In genomic region chr3:111859974-111860859, GRCh38 we compare ENCODE assay signal across 9 cellular contexts. TPM values are rescaled to one million over a fixed set of nuclear protein-coding genes. Genes with fewer than 3 reads are reported as not detected.
DNase-seq lines count a peak whose midpoint lies in the region; ATAC-seq and FAIRE-seq lines count a peak whose summit lies in the region.
"Had no signal": no experiment of that assay in that cellular context is flagged by ENCODE, and none has a peak within 500 bp of the region (broad histone marks: within the 10 kb centered on the region; RNA-seq: fewer than 3 reads in every experiment).

No MANE protein-coding gene starts in this region.

- peak overlapping the region; percentile 80 for H3K4me3 ChIP-seq in BLaER1

- H3K9me3 ChIP-seq in BLaER1 = no peaks in the 10 kb centered on the region

- peak overlapping the region; percentile 91 for H3K9ac ChIP-seq in BLaER1

- peak overlapping the region; percentile 93 for H3K27ac ChIP-seq in BLaER1

- no peaks in the 10 kb centered on the region for H4K20me1 ChIP-seq in BLaER1

- DNase-seq in GM19239 (ENCODE audit: insufficient read length, low spot score) = peak; percentile 63
- peak; percentile 32 to 75 for DNase-seq in NCI-H526 (lab: John Stamatoyannopoulos, UW)
- peak; percentile 45 to 60 for DNase-seq in activated CD4-positive, alpha-beta T cell treated with anti-CD3 and anti-CD28 coated beads, Interleukin-2, amount 50 U/mL, for 48 hours
- DNase-seq in effector CD8-positive, alpha-beta T cell (lab: John Stamatoyannopoulos, UW) = peak; percentile 13
- DNase-seq in lung microvascular endothelial cell (ENCODE audit: low read depth in 2 of 2) = peak; percentile 85 to 92
- DNase-seq in stimulated activated CD8-positive, alpha-beta memory T cell treated with anti-CD3 and anti-CD28 coated beads, Interleukin-12 subunit alpha, Interleukin-12 subunit beta, amount 100 ng/mL, for 4 hours (ENCODE audit: low read depth) = peak; percentile 34

- H3K27me3 ChIP-seq in BLaER1 = no peaks in the 10 kb centered on the region

- peak; percentile 88 for FAIRE-seq in GM19239 (lab: Jason Lieb, UNC)
- FAIRE-seq: TTC549 had no signal

- peak overlapping the region; percentile 84 for H3K4me2 ChIP-seq in BLaER1

- peaks cover 52% of the 10 kb centered on the region for H3K4me1 ChIP-seq in BLaER1

- ATAC-seq in HG03354 (IDR thresholded peaks at IDR 0.05; ENCODE audit: poor library complexity, severe bottlenecking, unreplicated experiment) = peak; percentile 88

- no peaks in the 10 kb centered on the region for H3K36me3 ChIP-seq in BLaER1

RNA-seq across cellular contexts. Expression of gene PHLDB2, which starts 1.2 kb away (rescaled TPM):
- total RNA-seq in lung microvascular endothelial cell = 32.5 and 50.6 TPM in 2 replicates

Comparison
In these comparisons a context has a peak if more than half of its experiments do, and no peak if none do; other contexts are left out.
1. Peak in every context shown above with its lines: DNase-seq, ATAC-seq, H3K4me3 ChIP-seq and H3K27ac ChIP-seq.
2. DNase-seq: peak in every context shown above with its lines; median percentile 88 in lung microvascular endothelial cell; 63 in GM19239; 54 in NCI-H526; 52 in activated CD4-positive, alpha-beta T cell treated with anti-CD3 and anti-CD28 coated beads, Interleukin-2, amount 50 U/mL, for 48 hours; 34 in stimulated activated CD8-positive, alpha-beta memory T cell treated with anti-CD3 and anti-CD28 coated beads, Interleukin-12 subunit alpha, Interleukin-12 subunit beta, amount 100 ng/mL, for 4 hours; 13 in effector CD8-positive, alpha-beta T cell.